8 cellular contexts compared by ENCODE assay signal in genomic region chr17:42554250-42555121, GRCh38. TPM values are rescaled to one million over a fixed set of nuclear protein-coding genes. Genes with fewer than 3 reads are reported as not detected.
DNase-seq lines count a peak whose midpoint lies in the region; ATAC-seq lines count a peak whose summit lies in the region.

No MANE protein-coding gene starts in this region.

- H3K9me3 ChIP-seq in stomach smooth muscle (ENCODE audit: control insufficient read depth in 2 of 2, low read length in 2 of 2), result no peaks in the 10 kb centered on the region

- peak overlapping the region; percentile 89 to 98 (median 94) for H3K4me3 Mint-ChIP-seq in IgD-negative memory B cell
- H3K4me3 Mint-ChIP-seq in naive thymus-derived CD8-positive, alpha-beta T cell, result peak overlapping the region; percentile 84 to 95 (median 92)

- H3K4me1 Mint-ChIP-seq in IgD-negative memory B cell, result peaks cover 7 to 17% (median 16%) of the 10 kb centered on the region in 3 donors
- peaks cover 11 to 51% (median 33%) of the 10 kb centered on the region in 4 donors for H3K4me1 Mint-ChIP-seq in naive thymus-derived CD8-positive, alpha-beta T cell

- H3K27ac ChIP-seq in stomach smooth muscle (ENCODE audit: low read length), result peak overlapping the region; percentile 82

- H3K36me3 Mint-ChIP-seq in IgD-negative memory B cell, result peaks cover 2% of the 10 kb centered on the region
- H3K36me3 Mint-ChIP-seq in naive thymus-derived CD8-positive, alpha-beta T cell, result peaks cover 0 to 2% (median 0%) of the 10 kb centered on the region in 3 donors

- peak overlapping the region; percentile 96 to 98 (median 96) for H3K27ac Mint-ChIP-seq in IgD-negative memory B cell
- peak overlapping the region; percentile 83 to 96 (median 94) for H3K27ac Mint-ChIP-seq in naive thymus-derived CD8-positive, alpha-beta T cell

- POLR2A ChIA-PET in naive thymus-derived CD8-positive, alpha-beta T cell (lab: Charles Lee), result interaction anchor here (0.8 to 2.6 kb wide), 13 partner anchors 9 to 240 kb away, joined by 3 to 16 read pairs (median 4); partner anchors contain the start of genes CAVIN1, MLX, NAGLU and PSMC3IP

- no peaks in the 10 kb centered on the region for H3K27me3 Mint-ChIP-seq in IgD-negative memory B cell
- H3K27me3 Mint-ChIP-seq in naive thymus-derived CD8-positive, alpha-beta T cell, result no peaks in the 10 kb centered on the region

- DNase-seq in D341Med (ENCODE audit: low spot score), result peak; percentile 95
- peak; percentile 74 for DNase-seq in RPMI7951 (ENCODE audit: low read depth)
- peak; percentile 66 for DNase-seq in activated effector memory CD4-positive, alpha-beta T cell treated with Interleukin-2 at 50 U/mL for 16 hours
- DNase-seq in fibroblast of peridontal ligament (ENCODE audit: extremely low read depth), result peak; percentile 63
- peak; percentile 61 to 88 (median 74) for DNase-seq in naive thymus-derived CD8-positive, alpha-beta T cell

- H3K9ac ChIP-seq in stomach smooth muscle (ENCODE audit: low read length in 2 of 2), result peak overlapping the region; percentile 98 to 99

- H3K36me3 ChIP-seq in stomach smooth muscle (ENCODE audit: control insufficient read depth in 2 of 2, insufficient read depth in 2 of 2, low read length in 2 of 2), result no peaks in the 10 kb centered on the region

- H3K9me3 Mint-ChIP-seq in IgD-negative memory B cell, result no peaks in the 10 kb centered on the region
- no peaks in the 10 kb centered on the region for H3K9me3 Mint-ChIP-seq in naive thymus-derived CD8-positive, alpha-beta T cell

- peak overlapping the region; percentile 89 to 93 for H3K4me3 ChIP-seq in stomach smooth muscle (ENCODE audit: low read length in 2 of 2)

- peak; percentile 78 for ATAC-seq in GM21447 (IDR thresholded peaks at IDR 0.05; ENCODE audit: unreplicated experiment)
- peak; percentile 91 to 93 for ATAC-seq in naive thymus-derived CD8-positive, alpha-beta T cell

- peaks cover 20% of the 10 kb centered on the region for H3K4me1 ChIP-seq in stomach smooth muscle (ENCODE audit: control insufficient read depth, insufficient read depth, low read length)

- H3K27me3 ChIP-seq in stomach smooth muscle (ENCODE audit: control insufficient read depth in 1 of 2, insufficient read depth in 2 of 2, low read length in 2 of 2), result no peaks in the 10 kb centered on the region

RNA-seq across cellular contexts. Expression of gene HSD17B1, which starts 1.8 kb away (rescaled TPM):
- polyA plus RNA-seq in IgD-negative memory B cell, result 0.39 TPM
- 0.68 and 1.4 TPM in 2 replicates for total RNA-seq in RPMI7951 (2014; rRNA removed; shearing (Covaris generic))
- total RNA-seq in naive thymus-derived CD8-positive, alpha-beta T cell, result 1 to 10 TPM; 1.4 to 2.1 TPM
- under 1 TPM; 0.18 to 0.98 (median 0.24) TPM for polyA plus RNA-seq in naive thymus-derived CD8-positive, alpha-beta T cell

RNA-seq across cellular contexts. Expression of gene COASY, which starts 7.5 kb away (rescaled TPM):
- 64.9 TPM for polyA plus RNA-seq in IgD-negative memory B cell
- total RNA-seq in RPMI7951 (2014; rRNA removed; shearing (Covaris generic)), result 13.8 and 17.8 TPM in 2 replicates
- 10 to 100 TPM; 67.0 to 72.3 TPM for total RNA-seq in naive thymus-derived CD8-positive, alpha-beta T cell
- 10 to 100 TPM; 48.3 to 67.9 (median 65.5) TPM for polyA plus RNA-seq in naive thymus-derived CD8-positive, alpha-beta T cell

RNA-seq across cellular contexts. Expression of gene MLX, which starts 12.4 kb away (rescaled TPM):
- polyA plus RNA-seq in IgD-negative memory B cell, result 44.8 TPM
- total RNA-seq in RPMI7951 (2014; rRNA removed; shearing (Covaris generic)), result 28.1 and 29.7 TPM in 2 replicates
- total RNA-seq in naive thymus-derived CD8-positive, alpha-beta T cell, result 10 to 100 TPM; 58.2 to 67.8 TPM
- 10 to 100 TPM; 24.6 to 47.1 (median 25.0) TPM for polyA plus RNA-seq in naive thymus-derived CD8-positive, alpha-beta T cell

RNA-seq across cellular contexts. Expression of gene NAGLU, which starts 18.4 kb away (rescaled TPM):
- 14.4 TPM for polyA plus RNA-seq in IgD-negative memory B cell
- total RNA-seq in RPMI7951 (2014; rRNA removed; shearing (Covaris generic)), result 12.7 and 15.5 TPM in 2 replicates
- 10 to 100 TPM; 26.4 to 28.5 TPM for total RNA-seq in naive thymus-derived CD8-positive, alpha-beta T cell
- 10 to 100 TPM in 2 of 3 donors, 1 to 10 TPM in 1; 8.0 to 16.2 (median 13.4) TPM for polyA plus RNA-seq in naive thymus-derived CD8-positive, alpha-beta T cell

RNA-seq across cellular contexts. Expression of gene PSMC3IP, which starts 23.0 kb away (rescaled TPM):
- polyA plus RNA-seq in IgD-negative memory B cell, result 2.9 TPM
- 18.7 and 25.0 TPM in 2 replicates for total RNA-seq in RPMI7951 (2014; rRNA removed; shearing (Covaris generic))
- 1 to 10 TPM; 3.3 to 4.6 TPM for total RNA-seq in naive thymus-derived CD8-positive, alpha-beta T cell
- 1 to 10 TPM in 1 of 3 donors, under 1 TPM in 2; 0.69 to 1.1 (median 0.71) TPM for polyA plus RNA-seq in naive thymus-derived CD8-positive, alpha-beta T cell

Comparison
In these comparisons a context has a peak if more than half of its experiments do, and no peak if none do; other contexts are left out.
1. Peak in every context shown above with its lines: DNase-seq, ATAC-seq, H3K4me3 ChIP-seq and H3K27ac ChIP-seq.